ENCODE assay signal across 1 cellular context in the genomic region with DNA sequence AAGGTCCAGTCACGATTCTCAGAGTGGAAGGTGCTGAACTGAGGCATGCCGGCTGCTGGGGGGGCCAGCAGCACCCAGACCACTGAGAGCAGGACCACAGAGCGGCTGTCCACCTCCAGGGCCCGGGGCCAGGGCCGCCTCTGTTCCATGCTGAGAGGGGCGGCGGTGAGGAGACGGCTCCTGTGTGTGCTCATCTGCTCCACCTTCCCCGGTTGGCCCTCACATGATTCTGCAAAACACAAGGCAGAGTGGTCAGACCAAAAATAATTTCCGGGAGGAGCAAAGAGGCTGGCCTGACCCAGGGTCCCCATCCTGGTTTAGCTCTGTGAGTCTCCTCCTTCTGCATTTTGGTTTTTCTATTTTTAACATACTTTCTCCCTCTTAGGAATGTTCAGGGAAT.
TF ChIP-seq lines count a peak whose summit lies in the region.

No MANE protein-coding gene starts in this region.

TF ChIP-seq in K562, 482 proteins besides CTCF, POLR2A, EP300 and RAD21 (continued from another document):
- TF ChIP-seq, protein P1, sequence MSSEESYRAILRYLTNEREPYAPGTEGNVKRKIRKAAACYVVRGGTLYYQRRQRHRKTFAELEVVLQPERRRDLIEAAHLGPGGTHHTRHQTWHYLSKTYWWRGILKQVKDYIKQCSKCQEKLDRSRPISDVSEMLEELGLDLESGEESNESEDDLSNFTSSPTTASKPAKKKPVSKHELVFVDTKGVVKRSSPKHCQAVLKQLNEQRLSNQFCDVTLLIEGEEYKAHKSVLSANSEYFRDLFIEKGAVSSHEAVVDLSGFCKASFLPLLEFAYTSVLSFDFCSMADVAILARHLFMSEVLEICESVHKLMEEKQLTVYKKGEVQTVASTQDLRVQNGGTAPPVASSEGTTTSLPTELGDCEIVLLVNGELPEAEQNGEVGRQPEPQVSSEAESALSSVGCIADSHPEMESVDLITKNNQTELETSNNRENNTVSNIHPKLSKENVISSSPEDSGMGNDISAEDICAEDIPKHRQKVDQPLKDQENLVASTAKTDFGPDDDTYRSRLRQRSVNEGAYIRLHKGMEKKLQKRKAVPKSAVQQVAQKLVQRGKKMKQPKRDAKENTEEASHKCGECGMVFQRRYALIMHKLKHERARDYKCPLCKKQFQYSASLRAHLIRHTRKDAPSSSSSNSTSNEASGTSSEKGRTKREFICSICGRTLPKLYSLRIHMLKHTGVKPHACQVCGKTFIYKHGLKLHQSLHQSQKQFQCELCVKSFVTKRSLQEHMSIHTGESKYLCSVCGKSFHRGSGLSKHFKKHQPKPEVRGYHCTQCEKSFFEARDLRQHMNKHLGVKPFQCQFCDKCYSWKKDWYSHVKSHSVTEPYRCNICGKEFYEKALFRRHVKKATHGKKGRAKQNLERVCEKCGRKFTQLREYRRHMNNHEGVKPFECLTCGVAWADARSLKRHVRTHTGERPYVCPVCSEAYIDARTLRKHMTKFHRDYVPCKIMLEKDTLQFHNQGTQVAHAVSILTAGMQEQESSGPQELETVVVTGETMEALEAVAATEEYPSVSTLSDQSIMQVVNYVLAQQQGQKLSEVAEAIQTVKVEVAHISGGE (CRISPR knock-in tag; IDR thresholded peaks at IDR 0.05): peak in 1 of 3 experiments; percentile 43; a peak in 1 of 6 replicates
- TF ChIP-seq, protein P2, sequence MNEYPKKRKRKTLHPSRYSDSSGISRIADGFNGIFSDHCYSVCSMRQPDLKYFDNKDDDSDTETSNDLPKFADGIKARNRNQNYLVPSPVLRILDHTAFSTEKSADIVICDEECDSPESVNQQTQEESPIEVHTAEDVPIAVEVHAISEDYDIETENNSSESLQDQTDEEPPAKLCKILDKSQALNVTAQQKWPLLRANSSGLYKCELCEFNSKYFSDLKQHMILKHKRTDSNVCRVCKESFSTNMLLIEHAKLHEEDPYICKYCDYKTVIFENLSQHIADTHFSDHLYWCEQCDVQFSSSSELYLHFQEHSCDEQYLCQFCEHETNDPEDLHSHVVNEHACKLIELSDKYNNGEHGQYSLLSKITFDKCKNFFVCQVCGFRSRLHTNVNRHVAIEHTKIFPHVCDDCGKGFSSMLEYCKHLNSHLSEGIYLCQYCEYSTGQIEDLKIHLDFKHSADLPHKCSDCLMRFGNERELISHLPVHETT (CRISPR knock-in tag; conservative IDR thresholded peaks at IDR 0.05 in 1 of 2, IDR thresholded peaks at IDR 0.05 in 1 of 2): no peak
- TF ChIP-seq ZNF23 (CRISPR knock-in tag; IDR thresholded peaks at IDR 0.05) (no peak), TARDBP (IDR thresholded peaks at IDR 0.05) (no peak), MYBL2 (IDR thresholded peaks at IDR 0.05; ENCODE audit: low read depth) (no peak), MYBL2 (CRISPR knock-in tag; IDR thresholded peaks at IDR 0.05; ENCODE audit: borderline replicate concordance) (no peak), U2AF1 (optimal IDR thresholded peaks at IDR 0.05; ENCODE audit: low read depth, low read length) (no peak), SRSF1 (IDR thresholded peaks at IDR 0.05; ENCODE audit: low read depth, low read length) (no peak), CEBPG (CRISPR knock-in tag; IDR thresholded peaks at IDR 0.05) (no peak), CEBPG (tag; conservative IDR thresholded peaks at IDR 0.05 in 1 of 2, IDR thresholded peaks at IDR 0.05 in 1 of 2) (no peak), MTA3 (IDR thresholded peaks at IDR 0.05; ENCODE audit: borderline replicate concordance) (peak; percentile 17; the same call in 1 of the 2 replicates), PHF8 (IDR thresholded peaks at IDR 0.05; ENCODE audit: borderline replicate concordance, low read length) (peak; percentile 10; the same call in 1 of the 2 replicates), ZNF316 (IDR thresholded peaks at IDR 0.05) (0 out of 2 replicates have a peak, but pooled peaks have one; percentile 3), HNRNPUL1 (IDR thresholded peaks at IDR 0.05; ENCODE audit: low read length) (no peak)
- TF ChIP-seq, protein P3, sequence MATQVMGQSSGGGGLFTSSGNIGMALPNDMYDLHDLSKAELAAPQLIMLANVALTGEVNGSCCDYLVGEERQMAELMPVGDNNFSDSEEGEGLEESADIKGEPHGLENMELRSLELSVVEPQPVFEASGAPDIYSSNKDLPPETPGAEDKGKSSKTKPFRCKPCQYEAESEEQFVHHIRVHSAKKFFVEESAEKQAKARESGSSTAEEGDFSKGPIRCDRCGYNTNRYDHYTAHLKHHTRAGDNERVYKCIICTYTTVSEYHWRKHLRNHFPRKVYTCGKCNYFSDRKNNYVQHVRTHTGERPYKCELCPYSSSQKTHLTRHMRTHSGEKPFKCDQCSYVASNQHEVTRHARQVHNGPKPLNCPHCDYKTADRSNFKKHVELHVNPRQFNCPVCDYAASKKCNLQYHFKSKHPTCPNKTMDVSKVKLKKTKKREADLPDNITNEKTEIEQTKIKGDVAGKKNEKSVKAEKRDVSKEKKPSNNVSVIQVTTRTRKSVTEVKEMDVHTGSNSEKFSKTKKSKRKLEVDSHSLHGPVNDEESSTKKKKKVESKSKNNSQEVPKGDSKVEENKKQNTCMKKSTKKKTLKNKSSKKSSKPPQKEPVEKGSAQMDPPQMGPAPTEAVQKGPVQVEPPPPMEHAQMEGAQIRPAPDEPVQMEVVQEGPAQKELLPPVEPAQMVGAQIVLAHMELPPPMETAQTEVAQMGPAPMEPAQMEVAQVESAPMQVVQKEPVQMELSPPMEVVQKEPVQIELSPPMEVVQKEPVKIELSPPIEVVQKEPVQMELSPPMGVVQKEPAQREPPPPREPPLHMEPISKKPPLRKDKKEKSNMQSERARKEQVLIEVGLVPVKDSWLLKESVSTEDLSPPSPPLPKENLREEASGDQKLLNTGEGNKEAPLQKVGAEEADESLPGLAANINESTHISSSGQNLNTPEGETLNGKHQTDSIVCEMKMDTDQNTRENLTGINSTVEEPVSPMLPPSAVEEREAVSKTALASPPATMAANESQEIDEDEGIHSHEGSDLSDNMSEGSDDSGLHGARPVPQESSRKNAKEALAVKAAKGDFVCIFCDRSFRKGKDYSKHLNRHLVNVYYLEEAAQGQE (CRISPR knock-in tag; IDR thresholded peaks at IDR 0.05; ENCODE audit: low read depth): no peak
- TF ChIP-seq, protein P4, sequence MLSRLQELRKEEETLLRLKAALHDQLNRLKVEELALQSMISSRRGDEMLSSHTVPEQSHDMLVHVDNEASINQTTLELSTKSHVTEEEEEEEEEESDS (CRISPR knock-in tag; IDR thresholded peaks at IDR 0.05): no peak
